1 cellular context compared by ENCODE assay signal in the genomic region with DNA sequence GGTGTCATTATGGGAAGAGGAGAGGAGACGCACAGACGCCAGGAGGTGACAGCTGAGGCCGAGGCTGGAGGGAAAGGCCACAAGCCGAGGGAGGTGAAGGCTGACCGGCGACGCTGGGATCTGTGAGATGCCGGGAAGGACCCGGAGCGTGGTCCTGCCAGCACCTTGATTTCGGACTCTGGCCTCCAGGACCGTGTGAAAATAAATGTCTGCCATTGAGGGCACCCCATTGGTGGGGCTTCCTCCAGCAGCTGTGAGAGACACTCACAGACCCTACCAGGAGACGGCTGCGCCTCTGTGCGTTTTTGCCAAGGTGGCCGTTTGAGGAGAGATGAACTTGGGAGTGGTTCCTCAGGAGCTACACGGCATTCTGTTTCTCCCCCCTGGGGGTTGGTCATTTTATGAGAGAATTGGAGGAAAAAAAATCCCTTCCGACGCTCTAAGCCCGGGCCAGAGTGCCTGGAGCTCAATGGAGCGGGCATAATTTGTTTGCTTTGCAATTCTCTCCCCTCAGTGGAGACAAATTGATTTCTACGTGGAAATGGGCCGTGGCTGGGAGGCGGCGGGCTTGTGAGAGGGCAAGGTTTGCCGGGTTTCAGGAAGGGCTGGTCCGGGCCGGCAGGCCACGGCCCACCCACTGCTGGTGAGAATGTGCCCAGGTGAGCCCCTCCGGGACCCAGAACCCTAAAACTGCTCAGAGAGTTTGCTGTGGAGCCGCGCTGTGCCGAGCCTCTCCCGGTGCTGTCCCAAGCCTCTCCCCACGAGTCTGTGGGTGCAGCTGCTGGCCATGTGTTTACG.
TF ChIP-seq lines count a peak whose summit lies in the region.

No MANE protein-coding gene starts in this region.

TF ChIP-seq in HEK293, 187 proteins besides CTCF, POLR2A, EP300 and RAD21 (continued from another document):
- TF ChIP-seq, protein P1, sequence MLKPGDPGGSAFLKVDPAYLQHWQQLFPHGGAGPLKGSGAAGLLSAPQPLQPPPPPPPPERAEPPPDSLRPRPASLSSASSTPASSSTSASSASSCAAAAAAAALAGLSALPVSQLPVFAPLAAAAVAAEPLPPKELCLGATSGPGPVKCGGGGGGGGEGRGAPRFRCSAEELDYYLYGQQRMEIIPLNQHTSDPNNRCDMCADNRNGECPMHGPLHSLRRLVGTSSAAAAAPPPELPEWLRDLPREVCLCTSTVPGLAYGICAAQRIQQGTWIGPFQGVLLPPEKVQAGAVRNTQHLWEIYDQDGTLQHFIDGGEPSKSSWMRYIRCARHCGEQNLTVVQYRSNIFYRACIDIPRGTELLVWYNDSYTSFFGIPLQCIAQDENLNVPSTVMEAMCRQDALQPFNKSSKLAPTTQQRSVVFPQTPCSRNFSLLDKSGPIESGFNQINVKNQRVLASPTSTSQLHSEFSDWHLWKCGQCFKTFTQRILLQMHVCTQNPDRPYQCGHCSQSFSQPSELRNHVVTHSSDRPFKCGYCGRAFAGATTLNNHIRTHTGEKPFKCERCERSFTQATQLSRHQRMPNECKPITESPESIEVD (tag by site-specific recombination; IDR thresholded peaks at IDR 0.05), result peak; percentile 43; the same call in 1 of the 2 replicates
- TF ChIP-seq, protein P2, sequence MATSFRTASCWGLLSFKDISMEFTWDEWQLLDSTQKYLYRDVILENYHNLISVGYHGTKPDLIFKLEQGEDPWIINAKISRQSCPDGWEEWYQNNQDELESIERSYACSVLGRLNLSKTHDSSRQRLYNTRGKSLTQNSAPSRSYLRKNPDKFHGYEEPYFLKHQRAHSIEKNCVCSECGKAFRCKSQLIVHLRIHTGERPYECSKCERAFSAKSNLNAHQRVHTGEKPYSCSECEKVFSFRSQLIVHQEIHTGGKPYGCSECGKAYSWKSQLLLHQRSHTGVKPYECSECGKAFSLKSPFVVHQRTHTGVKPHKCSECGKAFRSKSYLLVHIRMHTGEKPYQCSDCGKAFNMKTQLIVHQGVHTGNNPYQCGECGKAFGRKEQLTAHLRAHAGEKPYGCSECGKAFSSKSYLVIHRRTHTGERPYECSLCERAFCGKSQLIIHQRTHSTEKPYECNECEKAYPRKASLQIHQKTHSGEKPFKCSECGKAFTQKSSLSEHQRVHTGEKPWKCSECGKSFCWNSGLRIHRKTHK (tag by site-specific recombination; IDR thresholded peaks at IDR 0.05), result no peak
- TF ChIP-seq GLIS2 (tag by site-specific recombination; IDR thresholded peaks at IDR 0.05), result 0 out of 2 replicates have a peak, but pooled peaks have one; percentile 8
- no peak for TF ChIP-seq SCRT2 (tag by site-specific recombination; IDR thresholded peaks at IDR 0.05)
- TF ChIP-seq ZNF341 (tag by site-specific recombination; IDR thresholded peaks at IDR 0.05; ENCODE audit: low read depth), result peak; percentile 73
- no peak for TF ChIP-seq ZNF837 (tag by site-specific recombination; IDR thresholded peaks at IDR 0.05)
- no peak for TF ChIP-seq KLF1 (tag by site-specific recombination; IDR thresholded peaks at IDR 0.05)
- no peak for TF ChIP-seq SP3 (tag by site-specific recombination; IDR thresholded peaks at IDR 0.05)
- no peak for TF ChIP-seq ZNF670 (tag by site-specific recombination; IDR thresholded peaks at IDR 0.05; ENCODE audit: low read depth)
- TF ChIP-seq ZNF37A (tag by site-specific recombination; IDR thresholded peaks at IDR 0.05), result no peak
- TF ChIP-seq OSR2 (tag by site-specific recombination; IDR thresholded peaks at IDR 0.05), result peak; percentile 51; the same call in 1 of the 2 replicates
- TF ChIP-seq ZNF777 (tag by site-specific recombination; IDR thresholded peaks at IDR 0.05; ENCODE audit: borderline replicate concordance), result no peak
- TF ChIP-seq, protein P3, sequence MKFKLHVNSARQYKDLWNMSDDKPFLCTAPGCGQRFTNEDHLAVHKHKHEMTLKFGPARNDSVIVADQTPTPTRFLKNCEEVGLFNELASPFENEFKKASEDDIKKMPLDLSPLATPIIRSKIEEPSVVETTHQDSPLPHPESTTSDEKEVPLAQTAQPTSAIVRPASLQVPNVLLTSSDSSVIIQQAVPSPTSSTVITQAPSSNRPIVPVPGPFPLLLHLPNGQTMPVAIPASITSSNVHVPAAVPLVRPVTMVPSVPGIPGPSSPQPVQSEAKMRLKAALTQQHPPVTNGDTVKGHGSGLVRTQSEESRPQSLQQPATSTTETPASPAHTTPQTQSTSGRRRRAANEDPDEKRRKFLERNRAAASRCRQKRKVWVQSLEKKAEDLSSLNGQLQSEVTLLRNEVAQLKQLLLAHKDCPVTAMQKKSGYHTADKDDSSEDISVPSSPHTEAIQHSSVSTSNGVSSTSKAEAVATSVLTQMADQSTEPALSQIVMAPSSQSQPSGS (tag by site-specific recombination; IDR thresholded peaks at IDR 0.05; ENCODE audit: low read depth), result no peak
- TF ChIP-seq ZNF19 (tag by site-specific recombination; IDR thresholded peaks at IDR 0.05; ENCODE audit: low read depth), result no peak
- TF ChIP-seq, protein P4, sequence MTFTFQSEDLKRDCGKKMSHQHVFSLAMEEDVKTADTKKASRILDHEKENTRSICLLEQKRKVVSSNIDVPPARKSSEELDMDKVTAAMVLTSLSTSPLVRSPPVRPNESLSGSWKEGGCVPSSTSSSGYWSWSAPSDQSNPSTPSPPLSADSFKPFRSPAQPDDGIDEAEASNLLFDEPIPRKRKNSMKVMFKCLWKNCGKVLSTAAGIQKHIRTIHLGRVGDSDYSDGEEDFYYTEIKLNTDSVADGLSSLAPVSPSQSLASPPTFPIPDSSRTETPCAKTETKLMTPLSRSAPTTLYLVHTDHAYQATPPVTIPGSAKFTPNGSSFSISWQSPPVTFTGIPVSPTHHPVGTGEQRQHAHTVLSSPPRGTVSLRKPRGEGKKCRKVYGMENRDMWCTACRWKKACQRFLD (tag by site-specific recombination; IDR thresholded peaks at IDR 0.05), result no peak
- peak; percentile 44 for TF ChIP-seq ZIC2 (tag by site-specific recombination; IDR thresholded peaks at IDR 0.05)
TF ChIP-seq in HEK293: peak in this region for 9.
